Comparison of ENCODE assay signal across 8 cellular contexts in genomic region chr2:113604085-113604477, GRCh38. TPM values are rescaled to one million over a fixed set of nuclear protein-coding genes. Genes with fewer than 3 reads are reported as not detected.
DNase-seq lines count a peak whose midpoint lies in the region; ATAC-seq and TF ChIP-seq lines count a peak whose summit lies in the region.
"Not testable (repeated sequence)": the region's sequence is repeated elsewhere in the genome, so short reads cannot be mapped to it uniquely, and the experiment has no call there.

No MANE protein-coding gene starts in this region.

- H3K27me3 ChIP-seq in neuron (ENCODE audit: insufficient read depth, low read length), result not testable (repeated sequence)

- peak overlapping the region; percentile 92 for H3K4me3 Mint-ChIP-seq in activated CD8-positive, alpha-beta T cell treated with anti-CD3 and anti-CD28 coated beads, Interleukin-2, amount 10 ng/mL, durations not matched to agents 7 days and 5 days

- not testable (repeated sequence) for H3K4me1 Mint-ChIP-seq in activated CD8-positive, alpha-beta T cell treated with anti-CD3 and anti-CD28 coated beads, Interleukin-2, amount 10 ng/mL, durations not matched to agents 7 days and 5 days (ENCODE audit: low read depth)

- peak; percentile 97 for TF ChIP-seq CTCF in GM20000 (IDR thresholded peaks at IDR 0.05; ENCODE audit: extremely low read depth, missing control alignments)

- not testable (repeated sequence) for H2AFZ ChIP-seq in neuron (ENCODE audit: low read depth, low read length)

- not testable (repeated sequence) for H3K4me1 ChIP-seq in neuron (ENCODE audit: insufficient read depth, low read length)

- ATAC-seq in activated CD8-positive, alpha-beta T cell treated with anti-CD3 and anti-CD28 coated beads, Interleukin-2, amount 10 ng/mL, durations not matched to agents 7 days and 5 days, result peak; percentile 12
- ATAC-seq in left ventricle myocardium superior, result not testable (repeated sequence)

- CTCF ChIA-PET in activated CD8-positive, alpha-beta T cell treated with anti-CD3 and anti-CD28 coated beads, Interleukin-2, amount 10 ng/mL, durations not matched to agents 7 days and 5 days (lab: Charles Lee), result interaction anchor here (0.8 to 1.9 kb wide), 11 partner anchors 11 to 152 kb away, joined by 3 to 32 read pairs (median 4); partner anchors contain the start of gene SLC35F5

- DNase-seq in AG20443 (ENCODE audit: low spot score), result peak; percentile 61
- DNase-seq in GM20000 (ENCODE audit: low spot score), result peak; percentile 57
- DNase-seq in NAMALWA (ENCODE audit: low spot score), result peak; percentile 91
- DNase-seq in activated CD8-positive, alpha-beta T cell treated with anti-CD3 and anti-CD28 coated beads, Interleukin-2, amount 10 ng/mL, durations not matched to agents 7 days and 5 days, result peak; percentile 95
- peak; percentile 95 for DNase-seq in central memory CD4-positive, alpha-beta T cell
- DNase-seq in left ventricle myocardium superior, result peak; percentile 95
- peak; percentile 70 for DNase-seq in stimulated activated CD8-positive, alpha-beta memory T cell treated with anti-CD3 and anti-CD28 coated beads, Interleukin-15, amount 100 ng/mL, for 24 hours (ENCODE audit: low read depth)

- intact Hi-C loops in left ventricle myocardium superior (cut with micrococcal nuclease), result not testable (repeated sequence)

- peak overlapping the region; percentile 98 for H3K27ac Mint-ChIP-seq in activated CD8-positive, alpha-beta T cell treated with anti-CD3 and anti-CD28 coated beads, Interleukin-2, amount 10 ng/mL, durations not matched to agents 7 days and 5 days

- not testable (repeated sequence) for H3K9me3 ChIP-seq in neuron (ENCODE audit: low read length)

- H3K36me3 Mint-ChIP-seq in activated CD8-positive, alpha-beta T cell treated with anti-CD3 and anti-CD28 coated beads, Interleukin-2, amount 10 ng/mL, durations not matched to agents 7 days and 5 days (ENCODE audit: low read depth), result not testable (repeated sequence)

- not testable (repeated sequence) for H3K36me3 ChIP-seq in neuron (ENCODE audit: insufficient read depth, low read length)

- not testable (repeated sequence) for H3K9me3 Mint-ChIP-seq in activated CD8-positive, alpha-beta T cell treated with anti-CD3 and anti-CD28 coated beads, Interleukin-2, amount 10 ng/mL, durations not matched to agents 7 days and 5 days (ENCODE audit: insufficient read depth)

- H3K4me3 ChIP-seq in neuron (ENCODE audit: low read length), result peak overlapping the region; percentile 54

- H3K27me3 Mint-ChIP-seq in activated CD8-positive, alpha-beta T cell treated with anti-CD3 and anti-CD28 coated beads, Interleukin-2, amount 10 ng/mL, durations not matched to agents 7 days and 5 days (ENCODE audit: low read depth), result not testable (repeated sequence)

- POLR2A ChIA-PET in activated CD8-positive, alpha-beta T cell treated with anti-CD3 and anti-CD28 coated beads, Interleukin-2, amount 10 ng/mL, durations not matched to agents 7 days and 5 days (lab: Charles Lee), result interaction anchor here (1.3 kb wide), 1 partner anchor 153 kb away, joined by 3 read pairs; the partner anchor contains the start of gene SLC35F5

RNA-seq across cellular contexts. Expression of gene RABL2A, which starts 23.0 kb away (rescaled TPM):
- total RNA-seq in activated CD8-positive, alpha-beta T cell treated with anti-CD3 and anti-CD28 coated beads, Interleukin-2, amount 10 ng/mL, durations not matched to agents 7 days and 5 days, result 10 to 100 TPM; 12.0 to 12.5 TPM
- total RNA-seq in left ventricle myocardium superior, result 5.3 TPM
